8 cellular contexts compared by ENCODE assay signal in genomic region chr9:117744856-117745389, GRCh38. TPM values are rescaled to one million over a fixed set of nuclear protein-coding genes. Genes with fewer than 3 reads are reported as not detected.
DNase-seq lines count a peak whose midpoint lies in the region; ATAC-seq and TF ChIP-seq lines count a peak whose summit lies in the region.
"Had no signal": no experiment of that assay in that cellular context is flagged by ENCODE, and none has a peak within 500 bp of the region (broad histone marks: within the 10 kb centered on the region; RNA-seq: fewer than 3 reads in every experiment).

No MANE protein-coding gene starts in this region.

- ATAC-seq in GM18907 (IDR thresholded peaks at IDR 0.05; ENCODE audit: unreplicated experiment) (peak; percentile 59), RWPE2 (ENCODE audit: low read depth) (peak; percentile 76; the same call in 2 of the 3 replicates)

- H3K4me3 ChIP-seq in RWPE2 (ENCODE audit: severe bottlenecking) (peak overlapping the region; percentile 6), skeletal muscle tissue (ENCODE audit: low read length in 3 of 3) (peak overlapping the region; percentile 64 to 73 (median 66))

- H3K4me1 ChIP-seq in RWPE2 (ENCODE audit: insufficient read depth, poor library complexity, severe bottlenecking) (no peaks in the 10 kb centered on the region), skeletal muscle tissue (ENCODE audit: control insufficient read depth in 3 of 3, insufficient read depth in 3 of 3, low read length in 3 of 3) (peaks cover 0 to 6% (median 3%) of the 10 kb centered on the region in 3 donors)

- H3K36me3 ChIP-seq in RWPE2 (ENCODE audit: low read depth) (no peaks in the 10 kb centered on the region), skeletal muscle tissue (ENCODE audit: control insufficient read depth in 3 of 3, insufficient read depth in 3 of 3, low read length in 3 of 3) (no peaks in the 10 kb centered on the region)

- peaks cover 36% of the 10 kb centered on the region for H3K27me3 ChIP-seq in RWPE2 (ENCODE audit: insufficient read depth, poor library complexity, severe bottlenecking)
- H3K27me3 ChIP-seq in skeletal muscle tissue (ENCODE audit: control insufficient read depth in 3 of 3, insufficient read depth in 3 of 3, low read length in 3 of 3): peaks cover 0 to 2% (median 0%) of the 10 kb centered on the region in 3 donors

- H3K9ac ChIP-seq in skeletal muscle tissue (ENCODE audit: low read depth in 1 of 3, low read length in 3 of 3): peak overlapping the region; percentile 18 to 68 (median 63)

- DNase-seq in RWPE2 (ENCODE audit: low spot score) (no peak), hepatic stellate cell (ENCODE audit: low spot score) (peak; percentile 24), AML-193 (lab: John Stamatoyannopoulos, UW) (no peak)
- no peak for DNase-seq in activated naive CD4-positive, alpha-beta T cell (lab: John Stamatoyannopoulos, UW)
- no peak for DNase-seq in stimulated activated CD4-positive, alpha-beta T cell treated with anti-CD3 and anti-CD28 coated beads, Interleukin-4, amount 100 ng/mL, for 1 hour
- DNase-seq: islet precursor cell had no signal

- TF ChIP-seq CTCF in RWPE2 (IDR thresholded peaks at IDR 0.05; ENCODE audit: poor library complexity, severe bottlenecking): no peak

- H3K9me3 ChIP-seq in RWPE2 (ENCODE audit: severe bottlenecking): no peaks in the 10 kb centered on the region
- no peaks in the 10 kb centered on the region for H3K9me3 ChIP-seq in skeletal muscle tissue (ENCODE audit: control insufficient read depth in 3 of 3, low read length in 3 of 3)

- no peak overlapping the region for H3K27ac ChIP-seq in RWPE2 (ENCODE audit: poor library complexity, severe bottlenecking)
- no peak overlapping the region for H3K27ac ChIP-seq in skeletal muscle tissue (ENCODE audit: low read depth, low read length)

RNA-seq across cellular contexts. Expression of gene TLR4, which starts 40.7 kb away (rescaled TPM):
- 8.9 TPM for total RNA-seq in skeletal muscle tissue
